Comparison of ENCODE assay signal across 23 cellular contexts in the genomic region with DNA sequence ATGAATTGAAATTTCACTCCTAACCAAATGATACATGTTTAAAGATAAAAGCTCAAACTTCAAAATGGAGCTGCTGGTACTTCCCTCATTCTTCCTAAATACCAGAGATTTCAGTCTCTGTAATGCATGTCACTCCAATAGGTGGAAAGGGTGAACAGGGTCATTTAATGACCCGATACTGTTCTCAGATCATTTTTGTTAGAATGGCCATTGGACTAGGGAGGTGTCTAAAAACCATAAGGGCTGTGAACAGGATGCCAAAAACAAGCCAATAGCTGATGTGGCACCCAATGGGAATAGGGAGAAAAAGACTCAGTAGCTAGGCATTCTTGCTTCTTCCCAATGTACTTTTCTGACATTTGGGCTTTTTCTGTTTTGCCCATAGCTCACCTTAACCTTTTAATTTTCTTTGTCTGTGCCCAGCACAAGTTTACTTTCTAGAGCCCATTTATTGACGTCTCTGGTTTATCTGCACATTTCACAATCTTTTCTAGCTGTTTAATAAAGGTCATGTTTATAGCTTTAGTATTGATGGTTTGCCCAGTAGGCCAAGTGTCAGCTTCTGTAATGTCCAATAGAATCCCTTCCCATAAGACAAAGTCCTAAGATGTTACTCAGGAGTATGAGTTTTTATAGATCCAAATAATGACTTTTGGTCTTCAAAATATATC. TPM values are rescaled to one million over a fixed set of nuclear protein-coding genes. Genes with fewer than 3 reads are reported as not detected.
"Had no signal": no experiment of that assay in that cellular context is flagged by ENCODE, and none has a peak within 500 bp of the region (broad histone marks: within the 10 kb centered on the region; RNA-seq: fewer than 3 reads in every experiment).

No MANE protein-coding gene starts in this region.

- H3K27ac ChIP-seq: coronary artery, dorsolateral prefrontal cortex, esophagus muscularis mucosa, foreskin keratinocyte, gastroesophageal sphincter, heart left ventricle, hepatocyte, left ventricle myocardium inferior, lower lobe of right lung had no signal

- H2AFZ ChIP-seq: hepatocyte had no signal

- H3K4me3 ChIP-seq: coronary artery, dorsolateral prefrontal cortex, esophagus muscularis mucosa, gastroesophageal sphincter, heart left ventricle, hepatocyte, left ventricle myocardium inferior, lower lobe of right lung, mucosa of descending colon had no signal

- H3K4me1 ChIP-seq: esophagus muscularis mucosa, foreskin keratinocyte, gastroesophageal sphincter, heart left ventricle, left ventricle myocardium inferior, lower lobe of right lung had no signal

- H3K79me2 ChIP-seq: hepatocyte had no signal

- DNase-seq: dermis blood vessel endothelial cell; dorsolateral prefrontal cortex; effector CD4-positive, alpha-beta T cell; effector memory CD4-positive, alpha-beta T cell; foreskin keratinocyte; heart left ventricle; hypothalamus; immature natural killer cell; islet precursor cell; kidney; kidney glomerular epithelial cell; left ventricle myocardium inferior; lower lobe of right lung; mesenchymal stem cell; mucosa of descending colon; naive thymus-derived CD4-positive, alpha-beta T cell had no signal

- H3K27me3 ChIP-seq: dorsolateral prefrontal cortex, esophagus muscularis mucosa, foreskin keratinocyte, gastroesophageal sphincter, heart left ventricle, hepatocyte had no signal

- ATAC-seq: foreskin keratinocyte; gastroesophageal sphincter; heart left ventricle; lower lobe of right lung; mucosa of descending colon; naive thymus-derived CD4-positive, alpha-beta T cell had no signal

- H3K36me3 ChIP-seq: esophagus muscularis mucosa, gastroesophageal sphincter, heart left ventricle, left ventricle myocardium inferior, lower lobe of right lung had no signal

- H3K9me3 ChIP-seq: mucosa of descending colon had no signal

- H3K4me2 ChIP-seq: hepatocyte had no signal

- FAIRE-seq: colon, endothelial cell of umbilical vein, frontal cortex, kidney had no signal

RNA-seq across cellular contexts. Expression of a gene that starts 24.2 kb away (rescaled TPM):
- total RNA-seq: naive thymus-derived CD4-positive, alpha-beta T cell had no signal
- polyA plus RNA-seq: immature natural killer cell; naive thymus-derived CD4-positive, alpha-beta T cell had no signal
